In genomic region chr4:145531193-145531592, GRCh38 we compare ENCODE assay signal across 15 cellular contexts. TPM values are rescaled to one million over a fixed set of nuclear protein-coding genes. Genes with fewer than 3 reads are reported as not detected.
A peak's percentile ranks its signal among the peaks of the same experiment; 100 is the strongest.
DNase-seq lines count a peak whose midpoint lies in the region; ATAC-seq and TF ChIP-seq lines count a peak whose summit lies in the region.
"Had no signal": no experiment of that assay in that cellular context is flagged by ENCODE, and none has a peak within 500 bp of the region (broad histone marks: within the 10 kb centered on the region; RNA-seq: fewer than 3 reads in every experiment).

No MANE protein-coding gene starts in this region.

- H3K4me3 Mint-ChIP-seq in brain = no peak overlapping the region
- H3K4me3 Mint-ChIP-seq in CD8-positive, alpha-beta T cell = no peak overlapping the region
- H3K4me3 Mint-ChIP-seq: activated B cell treated with CpG ODN at 0.5 μM for 24 hours; activated naive CD4-positive, alpha-beta T cell treated with anti-CD3 and anti-CD28 coated beads for 36 hours; neural crest cell; stimulated activated naive CD8-positive, alpha-beta T cell treated with anti-CD3 and anti-CD28 coated beads, Interleukin-15, amount 100 ng/mL, for 72 hours had no signal

- no peak overlapping the region for H3K27ac ChIP-seq in right atrium auricular region
- H3K27ac ChIP-seq in CD8-positive, alpha-beta T cell (ENCODE audit: low read depth, low read length) = no peak overlapping the region
- H3K27ac ChIP-seq: skin epidermis had no signal

- H3K4me1 ChIP-seq in right atrium auricular region = peaks cover 0 to 12% of the 10 kb centered on the region in 2 donors
- H3K4me1 ChIP-seq in CD8-positive, alpha-beta T cell (ENCODE audit: insufficient read depth, low read length) = no peaks in the 10 kb centered on the region

- H3K4me1 Mint-ChIP-seq in brain = peaks cover 81% of the 10 kb centered on the region
- no peaks in the 10 kb centered on the region for H3K4me1 Mint-ChIP-seq in CD8-positive, alpha-beta T cell (ENCODE audit: low read depth)
- H3K4me1 Mint-ChIP-seq: activated B cell treated with CpG ODN at 0.5 μM for 24 hours; stimulated activated naive CD8-positive, alpha-beta T cell treated with anti-CD3 and anti-CD28 coated beads, Interleukin-15, amount 100 ng/mL, for 72 hours had no signal

- POLR2A ChIA-PET in CD8-positive, alpha-beta T cell (lab: Charles Lee) = no interaction called here

- TF ChIP-seq CTCF in right atrium auricular region (IDR thresholded peaks at IDR 0.05) = no peak
- TF ChIP-seq CTCF in brain (conservative IDR thresholded peaks at IDR 0.05) = no peak
- no peak for TF ChIP-seq CTCF in CD8-positive, alpha-beta T cell (IDR thresholded peaks at IDR 0.05)

- ATAC-seq in Right ventricle myocardium inferior = peak; percentile 56
- ATAC-seq in CD8-positive, alpha-beta T cell = no peak
- ATAC-seq: stimulated activated naive CD8-positive, alpha-beta T cell treated with anti-CD3 and anti-CD28 coated beads, Interleukin-15, amount 100 ng/mL, for 72 hours had no signal

- no peaks in the 10 kb centered on the region for H3K27me3 ChIP-seq in right atrium auricular region
- no peaks in the 10 kb centered on the region for H3K27me3 ChIP-seq in CD8-positive, alpha-beta T cell (ENCODE audit: insufficient read depth, low read length)

- no peak overlapping the region for H3K4me3 ChIP-seq in right atrium auricular region
- H3K4me3 ChIP-seq in CD8-positive, alpha-beta T cell (ENCODE audit: low read depth, low read length) = no peak overlapping the region
- H3K4me3 ChIP-seq: skin epidermis had no signal

- peak overlapping the region in 3 of 5 experiments; percentile 90 to 95 (median 93) for H3K27ac Mint-ChIP-seq in brain
- no peak overlapping the region for H3K27ac Mint-ChIP-seq in CD8-positive, alpha-beta T cell
- H3K27ac Mint-ChIP-seq: activated B cell treated with CpG ODN at 0.5 μM for 24 hours; activated naive CD4-positive, alpha-beta T cell treated with anti-CD3 and anti-CD28 coated beads for 36 hours; stimulated activated naive CD8-positive, alpha-beta T cell treated with anti-CD3 and anti-CD28 coated beads, Interleukin-15, amount 100 ng/mL, for 72 hours had no signal

- H3K9me3 Mint-ChIP-seq in brain = no peaks in the 10 kb centered on the region
- no peaks in the 10 kb centered on the region for H3K9me3 Mint-ChIP-seq in CD8-positive, alpha-beta T cell
- H3K9me3 Mint-ChIP-seq: activated B cell treated with CpG ODN at 0.5 μM for 24 hours; activated naive CD4-positive, alpha-beta T cell treated with anti-CD3 and anti-CD28 coated beads for 36 hours; neural crest cell; stimulated activated naive CD8-positive, alpha-beta T cell treated with anti-CD3 and anti-CD28 coated beads, Interleukin-15, amount 100 ng/mL, for 72 hours had no signal

- peaks cover 26% of the 10 kb centered on the region for H3K36me3 Mint-ChIP-seq in brain
- H3K36me3 Mint-ChIP-seq in CD8-positive, alpha-beta T cell = no peaks in the 10 kb centered on the region

- H3K9me3 ChIP-seq in right atrium auricular region = no peaks in the 10 kb centered on the region
- H3K9me3 ChIP-seq in CD8-positive, alpha-beta T cell (ENCODE audit: low read length) = no peaks in the 10 kb centered on the region

- CTCF ChIA-PET in CD8-positive, alpha-beta T cell (lab: Charles Lee) = no interaction called here

- no peaks in the 10 kb centered on the region for H3K36me3 ChIP-seq in right atrium auricular region
- H3K36me3 ChIP-seq in CD8-positive, alpha-beta T cell (ENCODE audit: insufficient read depth, low read length) = no peaks in the 10 kb centered on the region

- no peak for DNase-seq in Right ventricle myocardium inferior (ENCODE audit: missing footprints)
- no peak for DNase-seq in right atrium auricular region (ENCODE audit: low spot score)
- DNase-seq in midbrain (lab: John Stamatoyannopoulos, UW) = peak; percentile 40
- no peak for DNase-seq in CD8-positive, alpha-beta T cell
- no peak for DNase-seq in cerebellum (ENCODE audit: low spot score)
- no peak for DNase-seq in activated effector memory CD4-positive, alpha-beta T cell treated with anti-CD3 and anti-CD28 coated beads, Interleukin-2, amount 50 U/mL, for 16 hours
- DNase-seq in NCI-H748 (lab: John Stamatoyannopoulos, UW; ENCODE audit: unreplicated experiment) = no peak
- DNase-seq: activated B cell treated with CpG ODN at 0.5 μM for 24 hours; activated naive CD4-positive, alpha-beta T cell treated with anti-CD3 and anti-CD28 coated beads for 36 hours; COR-L47; stimulated activated naive CD8-positive, alpha-beta T cell treated with anti-CD3 and anti-CD28 coated beads, Interleukin-15, amount 100 ng/mL, for 72 hours; T-helper 1 cell had no signal

- intact Hi-C loops in Right ventricle myocardium inferior (cut with DNase I) = loop anchor here (5.0 kb wide), 1 partner anchor 49 kb away; the partner anchor contains the start of gene SMAD1
- intact Hi-C loops in CD8-positive, alpha-beta T cell (cut with DNase I, micrococcal nuclease) = no loop called here

- H3K27me3 Mint-ChIP-seq in brain = no peaks in the 10 kb centered on the region
- peaks cover 2% of the 10 kb centered on the region for H3K27me3 Mint-ChIP-seq in CD8-positive, alpha-beta T cell (ENCODE audit: low read depth)

RNA-seq across cellular contexts. Expression of gene SMAD1, which starts 49.5 kb away (rescaled TPM):
- total RNA-seq in Right ventricle myocardium inferior (12.0 TPM), right atrium auricular region (10 to 100 TPM; 12.5 to 13.9 TPM), cerebellum (33.7 TPM)
- polyA plus RNA-seq in brain (ENCODE audit: insufficient read depth, low read depth, low replicate concordance) = 12.8 TPM
- not detected for total RNA-seq in CD8-positive, alpha-beta T cell
- total RNA-seq: activated B cell treated with CpG ODN at 0.5 μM for 24 hours had no signal

Comparison
In these comparisons a context has a peak if more than half of its experiments do, and no peak if none do; other contexts are left out.
1. RNA of gene SMAD1, which starts 49.5 kb away (total RNA-seq): 33.7 TPM in cerebellum (single experiment), 12.5 to 13.9 TPM in right atrium auricular region and 12.0 TPM in Right ventricle myocardium inferior (single experiment); not detected in CD8-positive, alpha-beta T cell; every median in the first group is over 10 times any median in the second.